22 cellular contexts compared by ENCODE assay signal in the genomic region with DNA sequence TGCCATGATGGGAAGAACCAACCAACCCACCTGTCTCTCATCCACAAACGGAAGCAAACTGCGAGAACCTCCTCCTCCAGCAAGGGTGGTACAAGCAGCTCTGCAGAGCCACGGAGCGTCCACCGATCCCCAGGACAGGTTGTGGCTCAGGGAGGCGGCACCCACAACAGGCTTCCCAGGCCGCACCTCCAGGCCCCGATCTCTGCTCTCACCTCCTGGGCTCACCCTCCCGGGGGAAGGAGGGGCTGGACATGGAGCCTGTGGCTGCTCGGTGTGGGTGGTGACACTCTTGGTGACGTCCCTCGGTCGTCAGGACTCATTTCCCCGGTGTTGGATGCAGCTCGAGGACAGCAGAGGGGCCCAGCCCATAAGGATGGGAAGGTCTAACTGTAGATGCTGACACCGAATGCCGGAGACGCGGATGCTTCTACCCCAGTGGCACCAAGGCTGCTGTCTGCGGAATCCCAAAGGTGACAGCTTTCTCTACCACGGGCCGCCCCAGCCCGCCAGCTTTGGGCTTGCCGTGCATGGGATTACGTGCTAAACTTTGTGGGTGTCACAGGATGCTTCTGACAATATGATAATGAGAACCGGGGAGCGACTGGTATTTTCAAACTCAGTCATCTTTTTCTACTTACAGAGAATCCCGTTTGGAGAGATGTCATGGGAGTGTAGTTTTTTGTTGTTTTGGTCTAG. TPM values are rescaled to one million over a fixed set of nuclear protein-coding genes. Genes with fewer than 3 reads are reported as not detected.
DNase-seq lines count a peak whose midpoint lies in the region; ATAC-seq and TF ChIP-seq lines count a peak whose summit lies in the region.
"Had no signal": no experiment of that assay in that cellular context is flagged by ENCODE, and none has a peak within 500 bp of the region (broad histone marks: within the 10 kb centered on the region; RNA-seq: fewer than 3 reads in every experiment).

No MANE protein-coding gene starts in this region.

- H3K27ac ChIP-seq in dorsolateral prefrontal cortex (peak overlapping the region in 6 of 59 donors; percentile 10 to 28 (median 19)), trophoblast cell (ENCODE audit: low read depth, low read length) (no peak overlapping the region), prostate gland (no peak overlapping the region)
- H3K27ac ChIP-seq: GM23248 had no signal

- ATAC-seq in GM19463 (IDR thresholded peaks at IDR 0.05; ENCODE audit: unreplicated experiment), result no peak
- ATAC-seq: GM12878, HCT116, HepG2 had no signal

- H3K4ac ChIP-seq in trophoblast cell (ENCODE audit: low read depth, low read length), result no peak overlapping the region

- no peaks in the 10 kb centered on the region for H3K27me3 ChIP-seq in dorsolateral prefrontal cortex
- H3K27me3 ChIP-seq in trophoblast cell (ENCODE audit: insufficient read depth, low read length), result no peaks in the 10 kb centered on the region
- H3K27me3 ChIP-seq in prostate gland (replicated peaks; ENCODE audit: insufficient read depth), result no peaks in the 10 kb centered on the region
- H3K27me3 ChIP-seq: BE2C had no signal

- H3K4me1 ChIP-seq in trophoblast cell (ENCODE audit: control insufficient read depth in 1 of 2, insufficient read depth in 2 of 2, low read length in 2 of 2) (peaks cover 3 to 5% of the 10 kb centered on the region in 2 experiments), prostate gland (replicated peaks) (no peaks in the 10 kb centered on the region)
- H3K4me1 ChIP-seq: BE2C had no signal

- H2BK120ac ChIP-seq in trophoblast cell (ENCODE audit: insufficient read depth, low read length, poor library complexity), result no peak overlapping the region

- no peak overlapping the region for H4K12ac ChIP-seq in trophoblast cell (ENCODE audit: low read depth, low read length)

- no peak overlapping the region for H3K14ac ChIP-seq in trophoblast cell (ENCODE audit: low read length)

- no peak overlapping the region for H3K4me3 Mint-ChIP-seq in neural crest cell
- H3K4me3 Mint-ChIP-seq: CD4-positive, CD25-positive, alpha-beta regulatory T cell; CD8-positive, alpha-beta memory T cell; HFFc6; IgD-negative memory B cell had no signal

- TF ChIP-seq POLR2A in prostate gland (IDR thresholded peaks at IDR 0.05), result no peak

- no peak overlapping the region for H2BK5ac ChIP-seq in trophoblast cell (ENCODE audit: low read depth, low read length, poor library complexity)

- peak overlapping the region; percentile 29 for H3K27ac Mint-ChIP-seq in neural crest cell (ENCODE audit: unreplicated experiment)
- H3K27ac Mint-ChIP-seq: CD4-positive, CD25-positive, alpha-beta regulatory T cell; HFFc6; IgD-negative memory B cell had no signal

- no peak overlapping the region for H3K23ac ChIP-seq in trophoblast cell (ENCODE audit: low read length)

- H2AFZ ChIP-seq in trophoblast cell (ENCODE audit: insufficient read depth, low read length, poor library complexity), result no peak overlapping the region
- H2AFZ ChIP-seq: GM23248 had no signal

- H4K8ac ChIP-seq in trophoblast cell (ENCODE audit: low read depth, low read length), result no peak overlapping the region

- intact Hi-C loops in dorsolateral prefrontal cortex (cut with DNase I) (loop anchor here in 1 of 2 donors (5.0 kb wide), 1 partner anchor 36 kb away; no protein-coding TSS in a partner anchor), cardiac septum (cut with DNase I) (no loop called here), prostate gland (cut with DNase I) (no loop called here)

- peaks cover 21% of the 10 kb centered on the region for H3K4me1 Mint-ChIP-seq in neural crest cell

- no peaks in the 10 kb centered on the region for H3K27me3 Mint-ChIP-seq in neural crest cell (ENCODE audit: low read depth)

- H3K4me3 ChIP-seq in dorsolateral prefrontal cortex, result peak overlapping the region in 31 of 59 donors; percentile 3 to 48 (median 22)
- H3K4me3 ChIP-seq in trophoblast cell (ENCODE audit: low read depth, low read length), result no peak overlapping the region
- no peak overlapping the region for H3K4me3 ChIP-seq in prostate gland
- H3K4me3 ChIP-seq: GM12878, GM23248 had no signal

- H3K9ac ChIP-seq in trophoblast cell (ENCODE audit: low read length), result peak overlapping the region; percentile 23
- H3K9ac ChIP-seq: GM23248 had no signal

- H3K18ac ChIP-seq in trophoblast cell (ENCODE audit: low read length), result no peak overlapping the region

- no peaks in the 10 kb centered on the region for H3K79me1 ChIP-seq in trophoblast cell (ENCODE audit: low read length)

- H4K91ac ChIP-seq in trophoblast cell (ENCODE audit: low read depth, low read length), result no peak overlapping the region

- peak in 4 of 10 donors; percentile 23 to 54 (median 38) for DNase-seq in dorsolateral prefrontal cortex
- DNase-seq in neural crest cell (ENCODE audit: low read depth, low spot score), result no peak
- DNase-seq in trophoblast cell, result no peak
- no peak for DNase-seq in cardiac septum (ENCODE audit: low spot score)
- DNase-seq in prostate gland (ENCODE audit: low spot score), result no peak
- DNase-seq: ACHN; BE2C; C1 segment of cervical spinal cord; CD4-positive, CD25-positive, alpha-beta regulatory T cell; CD8-positive, alpha-beta memory T cell; COR-L47; DMS 273 treated with DMSO at 0.1 percent for 48 hours; DMS53; DND-41; EL; GM23248; HFFc6 had no signal

- H3K79me2 ChIP-seq in trophoblast cell (ENCODE audit: control insufficient read depth, insufficient read depth, low read length, poor library complexity), result no peaks in the 10 kb centered on the region

- no peak overlapping the region for H2AK5ac ChIP-seq in trophoblast cell (ENCODE audit: low read length)

- peaks cover 2% of the 10 kb centered on the region for H3K9me3 ChIP-seq in trophoblast cell (ENCODE audit: insufficient read depth, low read depth, low read length)
- no peaks in the 10 kb centered on the region for H3K9me3 ChIP-seq in prostate gland
- H3K9me3 ChIP-seq: BE2C had no signal

- H3K9me3 Mint-ChIP-seq in neural crest cell, result peaks cover 7% of the 10 kb centered on the region

- no peak overlapping the region for H3K4me2 ChIP-seq in trophoblast cell (ENCODE audit: low read length)

- no peak overlapping the region for H2BK12ac ChIP-seq in trophoblast cell (ENCODE audit: low read length)

- TF ChIP-seq CTCF in dorsolateral prefrontal cortex (IDR thresholded peaks at IDR 0.05 in 54 of 56, conservative IDR thresholded peaks at IDR 0.05 in 2 of 56; ENCODE audit: low read depth in 1 of 56, partially characterized antibody in 56 of 56) (no peak), neural crest cell (conservative IDR thresholded peaks at IDR 0.05) (no peak), prostate gland (IDR thresholded peaks at IDR 0.05) (no peak)

- peaks cover 19% of the 10 kb centered on the region for H3K36me3 Mint-ChIP-seq in neural crest cell (ENCODE audit: low read depth)

- WGBS in trophoblast cell (ENCODE audit: extremely low coverage, insufficient coverage, insufficient read length), result no CpG with 5 or more reads among the region's 28 CpGs
- WGBS in prostate gland, result 84% methylated on average over 26 of the region's 28 CpGs

- H3K36me3 ChIP-seq in trophoblast cell (ENCODE audit: control insufficient read depth in 1 of 2, insufficient read depth in 2 of 2, low read length in 2 of 2) (peaks cover 0 to 13% of the 10 kb centered on the region in 2 experiments), prostate gland (no peaks in the 10 kb centered on the region)

RNA-seq across cellular contexts. Expression of gene STX2, which starts 58.0 kb away (rescaled TPM):
- total RNA-seq in dorsolateral prefrontal cortex (10 to 100 TPM in 119 of 120 experiments, 1 to 10 TPM in 1; 9.3 to 25.2 (median 17.9) TPM), neural crest cell (31.0 and 32.7 TPM in 2 replicates), cardiac septum (19.6 TPM), prostate gland (10 to 100 TPM in 1 of 2 donors, 1 to 10 TPM in 1; 5.3 to 11.5 TPM)
- polyA plus RNA-seq in trophoblast cell (2013), result 14.4 and 15.3 TPM in 2 replicates

Comparison
In these comparisons a context has a peak if more than half of its experiments do, and no peak if none do; other contexts are left out.
1. H3K4me3 ChIP-seq: peak in dorsolateral prefrontal cortex (31 of 59); none in trophoblast cell (single experiment) and prostate gland (0 of 2).